In the genomic region with DNA sequence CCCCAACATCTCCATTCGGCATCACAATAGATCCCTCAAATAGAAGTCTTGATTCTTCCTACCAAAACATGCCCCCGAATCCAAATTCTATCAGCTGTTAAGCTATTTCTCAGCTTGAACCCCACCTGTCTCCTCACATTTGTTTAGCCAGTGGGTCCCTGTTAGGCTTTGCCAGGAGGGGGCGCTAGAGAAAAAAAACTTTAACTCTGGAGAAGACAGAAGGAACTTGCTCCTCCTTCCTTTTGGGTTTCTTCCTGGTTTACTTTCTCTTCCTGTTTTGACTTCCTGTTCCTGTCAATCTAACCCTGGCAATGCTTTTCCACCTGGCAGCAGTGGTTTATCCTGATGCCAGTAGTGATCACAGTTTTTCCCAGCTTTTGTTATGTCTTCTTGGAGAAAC, we compare ENCODE assay signal across 1 cellular context.
TF ChIP-seq lines count a peak whose summit lies in the region.

No MANE protein-coding gene starts in this region.

TF ChIP-seq in GM23338, 12 proteins besides CTCF, POLR2A, EP300 and RAD21 (continued from another document):
- TF ChIP-seq, protein P1, sequence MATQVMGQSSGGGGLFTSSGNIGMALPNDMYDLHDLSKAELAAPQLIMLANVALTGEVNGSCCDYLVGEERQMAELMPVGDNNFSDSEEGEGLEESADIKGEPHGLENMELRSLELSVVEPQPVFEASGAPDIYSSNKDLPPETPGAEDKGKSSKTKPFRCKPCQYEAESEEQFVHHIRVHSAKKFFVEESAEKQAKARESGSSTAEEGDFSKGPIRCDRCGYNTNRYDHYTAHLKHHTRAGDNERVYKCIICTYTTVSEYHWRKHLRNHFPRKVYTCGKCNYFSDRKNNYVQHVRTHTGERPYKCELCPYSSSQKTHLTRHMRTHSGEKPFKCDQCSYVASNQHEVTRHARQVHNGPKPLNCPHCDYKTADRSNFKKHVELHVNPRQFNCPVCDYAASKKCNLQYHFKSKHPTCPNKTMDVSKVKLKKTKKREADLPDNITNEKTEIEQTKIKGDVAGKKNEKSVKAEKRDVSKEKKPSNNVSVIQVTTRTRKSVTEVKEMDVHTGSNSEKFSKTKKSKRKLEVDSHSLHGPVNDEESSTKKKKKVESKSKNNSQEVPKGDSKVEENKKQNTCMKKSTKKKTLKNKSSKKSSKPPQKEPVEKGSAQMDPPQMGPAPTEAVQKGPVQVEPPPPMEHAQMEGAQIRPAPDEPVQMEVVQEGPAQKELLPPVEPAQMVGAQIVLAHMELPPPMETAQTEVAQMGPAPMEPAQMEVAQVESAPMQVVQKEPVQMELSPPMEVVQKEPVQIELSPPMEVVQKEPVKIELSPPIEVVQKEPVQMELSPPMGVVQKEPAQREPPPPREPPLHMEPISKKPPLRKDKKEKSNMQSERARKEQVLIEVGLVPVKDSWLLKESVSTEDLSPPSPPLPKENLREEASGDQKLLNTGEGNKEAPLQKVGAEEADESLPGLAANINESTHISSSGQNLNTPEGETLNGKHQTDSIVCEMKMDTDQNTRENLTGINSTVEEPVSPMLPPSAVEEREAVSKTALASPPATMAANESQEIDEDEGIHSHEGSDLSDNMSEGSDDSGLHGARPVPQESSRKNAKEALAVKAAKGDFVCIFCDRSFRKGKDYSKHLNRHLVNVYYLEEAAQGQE (IDR thresholded peaks at IDR 0.05; ENCODE audit: unreplicated experiment) = no peak
- TF ChIP-seq EZH2phosphoT487 (IDR thresholded peaks at IDR 0.05; ENCODE audit: unreplicated experiment) = no peak
